Comparison of ENCODE assay signal across 8 cellular contexts in genomic region chr5:110726249-110727024, GRCh38. TPM values are rescaled to one million over a fixed set of nuclear protein-coding genes. Genes with fewer than 3 reads are reported as not detected.
DNase-seq lines count a peak whose midpoint lies in the region; ATAC-seq and TF ChIP-seq lines count a peak whose summit lies in the region.

TMEM232 (minus strand) TSS chr5:110726671; CDS start chr5:110667352, 59,319 bp downstream.

- H3K4me2 ChIP-seq in PC-9 = peak within 1 kb of the TSS; percentile 96

- no peaks in the 10 kb centered on the region for H3K4me1 ChIP-seq in PC-9 (replicated peaks; ENCODE audit: insufficient read depth)

- no peak within 1 kb of the TSS for H3K27ac ChIP-seq in AG04450 (ENCODE audit: low read depth, low read length)
- H3K27ac ChIP-seq in PC-9 = no peak within 1 kb of the TSS

- H3K27ac Mint-ChIP-seq in nephron progenitor cell = no peak within 1 kb of the TSS

- POLR2A ChIA-PET in AG04450 (lab: Yijun Ruan, JAX) (no interaction called here), PC-9 (lab: Charles Lee; ENCODE audit: unreplicated experiment) (no interaction called here)

- peak within 1 kb of the TSS; percentile 49 for H3K4me3 ChIP-seq in AG04450 (ENCODE audit: low read depth, low read length)
- peak within 1 kb of the TSS; percentile 67 for H3K4me3 ChIP-seq in PC-9
- H3K4me3 ChIP-seq in foreskin fibroblast (ENCODE audit: low read depth in 1 of 2, low read length in 2 of 2) = peak within 1 kb of the TSS; percentile 30 to 40

- H3K4me1 Mint-ChIP-seq in nephron progenitor cell = peaks cover 14% of the 10 kb centered on the region

- H2AFZ ChIP-seq in PC-9 = peak within 1 kb of the TSS; percentile 90

- peaks cover 3% of the 10 kb centered on the region for H3K27me3 Mint-ChIP-seq in nephron progenitor cell (ENCODE audit: low read depth, poor library complexity)

- no peaks in the 10 kb centered on the region for H3K36me3 Mint-ChIP-seq in nephron progenitor cell (ENCODE audit: low read depth)

- TF ChIP-seq CTCF in AG04450 (IDR thresholded peaks at IDR 0.05; ENCODE audit: low read depth, low read length) (no peak), PC-9 (conservative IDR thresholded peaks at IDR 0.05) (no peak), foreskin fibroblast (IDR thresholded peaks at IDR 0.05; ENCODE audit: low read depth, low read length) (no peak), nephron progenitor cell (IDR thresholded peaks at IDR 0.05) (no peak)

- H3K9me3 Mint-ChIP-seq in nephron progenitor cell = no peaks in the 10 kb centered on the region

- CTCF ChIA-PET in AG04450 (lab: Charles Lee) = interaction anchor here (1.0 kb wide), 1 partner anchor 10 kb away, joined by 3 read pairs; no protein-coding TSS in a partner anchor
- CTCF ChIA-PET in PC-9 (lab: Charles Lee) = interaction anchor here (0.6 kb wide), 1 partner anchor 11 kb away, joined by 3 read pairs; no protein-coding TSS in a partner anchor

- intact Hi-C loops in PC-9 (cut with micrococcal nuclease; ENCODE audit: unreplicated experiment) = no loop called here

- no TSS peak for BruUV-seq in PC-9 (replicated peaks; lab: Mats Ljungman, UMichigan)

- no peaks in the 10 kb centered on the region for H3F3A ChIP-seq in PC-9 (ENCODE audit: insufficient read depth, low read depth)

- DNase-seq in AG04450 (ENCODE audit: low read depth, low spot score) = no peak
- DNase-seq in PC-9 = peak; percentile 62 to 68
- DNase-seq in activated gamma-delta T cell treated with Interleukin-2 at 50 U/mL for 16 hours = peak; percentile 65
- peak; percentile 30 to 88 for DNase-seq in foreskin fibroblast
- peak; percentile 68 for DNase-seq in nephron progenitor cell
- DNase-seq in stimulated activated naive CD4-positive, alpha-beta T cell (lab: John Stamatoyannopoulos, UW) = peak; percentile 29 to 73 (median 60)

- no peaks in the 10 kb centered on the region for H4K20me1 ChIP-seq in PC-9 (ENCODE audit: insufficient read depth)

- H3K27me3 ChIP-seq in AG04450 (ENCODE audit: control insufficient read depth, insufficient read depth, low read length) = no peaks in the 10 kb centered on the region
- no peaks in the 10 kb centered on the region for H3K27me3 ChIP-seq in PC-9 (ENCODE audit: insufficient read depth, low read depth)

- no peaks in the 10 kb centered on the region for H3K79me2 ChIP-seq in PC-9 (ENCODE audit: low read depth)

- no peaks in the 10 kb centered on the region for H3K36me3 ChIP-seq in PC-9 (ENCODE audit: low read depth)

- H3K9me2 ChIP-seq in PC-9 (ENCODE audit: insufficient read depth) = no peaks in the 10 kb centered on the region

- H3K4me3 Mint-ChIP-seq in nephron progenitor cell = peak within 1 kb of the TSS; percentile 85

- ATAC-seq in GM19397 (IDR thresholded peaks at IDR 0.05; ENCODE audit: unreplicated experiment) = peak; percentile 100
- peak; percentile 100 for ATAC-seq in HG03565 (IDR thresholded peaks at IDR 0.05; ENCODE audit: unreplicated experiment)

- H3K9me3 ChIP-seq in AG04450 (ENCODE audit: control insufficient read depth, insufficient read depth, low read length) (no peaks in the 10 kb centered on the region), PC-9 (ENCODE audit: insufficient read depth, low read depth) (no peaks in the 10 kb centered on the region)

RNA-seq across cellular contexts. Expression of gene TMEM232, which starts in this region (rescaled TPM):
- polyA plus RNA-seq in AG04450 (2011; rRNA removed) = 0.50 and 0.95 TPM in 2 replicates
- 1.9 and 2.3 TPM in 2 replicates for polyA minus RNA-seq in AG04450 (2011; rRNA and poly(A)+ RNA removed)
- total RNA-seq in PC-9 (2021) = 0.65 and 1.1 TPM in 2 replicates
